In genomic region chr2:21033237-21034155, GRCh38 we compare ENCODE assay signal across 26 cellular contexts. TPM values are rescaled to one million over a fixed set of nuclear protein-coding genes. Genes with fewer than 3 reads are reported as not detected.
"Had no signal": no experiment of that assay in that cellular context is flagged by ENCODE, and none has a peak within 500 bp of the region (broad histone marks: within the 10 kb centered on the region; RNA-seq: fewer than 3 reads in every experiment).

No MANE protein-coding gene starts in this region.

- H3K27me3 ChIP-seq: esophagus muscularis mucosa, foreskin keratinocyte, gastroesophageal sphincter, heart left ventricle had no signal

- H3K36me3 Mint-ChIP-seq: mesothelial cell of epicardium, naive B cell had no signal

- H3K27ac ChIP-seq: esophagus muscularis mucosa, foreskin keratinocyte, gastroesophageal sphincter, heart left ventricle, lower lobe of right lung had no signal

- H3K27ac Mint-ChIP-seq: dendritic cell treated with granulocyte-macrophage colony-stimulating factor and Interleukin-4, amounts not matched to agents 40 ng/mL and 50 ng/mL, for 4 days; effector memory CD8-positive, alpha-beta T cell; mesothelial cell of epicardium; naive B cell had no signal

- H3K27me3 Mint-ChIP-seq: dendritic cell treated with granulocyte-macrophage colony-stimulating factor and Interleukin-4, amounts not matched to agents 40 ng/mL and 50 ng/mL, for 4 days had no signal

- H3K4me3 Mint-ChIP-seq: dendritic cell treated with granulocyte-macrophage colony-stimulating factor and Interleukin-4, amounts not matched to agents 40 ng/mL and 50 ng/mL, for 4 days; effector memory CD8-positive, alpha-beta T cell; mesothelial cell of epicardium had no signal

- H3K9me3 Mint-ChIP-seq: dendritic cell treated with granulocyte-macrophage colony-stimulating factor and Interleukin-4, amounts not matched to agents 40 ng/mL and 50 ng/mL, for 4 days; effector memory CD8-positive, alpha-beta T cell had no signal

- H3K9me3 ChIP-seq: esophagus muscularis mucosa, gastroesophageal sphincter, heart left ventricle, lower lobe of right lung, mucosa of descending colon had no signal

- FAIRE-seq: colon, endothelial cell of umbilical vein, frontal cortex, islet of Langerhans, kidney had no signal

- ATAC-seq: effector memory CD8-positive, alpha-beta T cell; foreskin keratinocyte; gastroesophageal sphincter; left colon; left lobe of liver; lower lobe of right lung; mucosa of descending colon had no signal

- DNase-seq: cortex of kidney; effector CD8-positive, alpha-beta T cell; effector memory CD8-positive, alpha-beta T cell; foreskin keratinocyte; heart left ventricle; hippocampal formation; kidney; kidney glomerular epithelial cell; left colon; left ventricle myocardium superior; lower lobe of right lung; mesenchymal stem cell; mucosa of descending colon; naive B cell had no signal

- H3K4me1 ChIP-seq: foreskin keratinocyte, lower lobe of right lung had no signal

- H3K4me1 Mint-ChIP-seq: mesothelial cell of epicardium, naive B cell had no signal

- H3K4me3 ChIP-seq: esophagus muscularis mucosa, gastroesophageal sphincter, heart left ventricle, lower lobe of right lung, mucosa of descending colon had no signal

- H3K36me3 ChIP-seq: gastroesophageal sphincter, lower lobe of right lung had no signal

RNA-seq across cellular contexts. Expression of gene APOB, which starts 10.4 kb away (rescaled TPM):
- total RNA-seq: epithelial cell of proximal tubule, foreskin keratinocyte, myocyte had no signal
- polyA plus RNA-seq: fibroblast of lung, foreskin keratinocyte had no signal
